16 cellular contexts compared by ENCODE assay signal in genomic region chr14:55381561-55381960, GRCh38. TPM values are rescaled to one million over a fixed set of nuclear protein-coding genes. Genes with fewer than 3 reads are reported as not detected.
DNase-seq lines count a peak whose midpoint lies in the region; ATAC-seq and TF ChIP-seq lines count a peak whose summit lies in the region.
"Had no signal": no experiment of that assay in that cellular context is flagged by ENCODE, and none has a peak within 500 bp of the region (broad histone marks: within the 10 kb centered on the region; RNA-seq: fewer than 3 reads in every experiment).

No MANE protein-coding gene starts in this region.

- no peaks in the 10 kb centered on the region for H3K27me3 Mint-ChIP-seq in activated naive CD4-positive, alpha-beta T cell treated with anti-CD3 and anti-CD28 coated beads for 36 hours (ENCODE audit: low read depth)
- H3K27me3 Mint-ChIP-seq in activated naive CD8-positive, alpha-beta T cell treated with anti-CD3 and anti-CD28 coated beads for 36 hours = no peaks in the 10 kb centered on the region
- H3K27me3 Mint-ChIP-seq: CD4-positive, CD25-positive, alpha-beta regulatory T cell; IgD-negative memory B cell had no signal

- H3K79me1 ChIP-seq in IMR-90 (ENCODE audit: low read depth in 1 of 2, low read length in 2 of 2) = peaks cover 3 to 19% of the 10 kb centered on the region in 2 experiments; a peak in 2 of 4 replicates

- in situ Hi-C loops in IMR-90 (cut with MboI; ENCODE audit: low sequenced_read_pairs) = no loop called here

- peak overlapping the region; percentile 99; the same call in 2 of the 3 replicates for H2BK15ac ChIP-seq in IMR-90 (ENCODE audit: low read depth, low read length)

- H3K36me3 ChIP-seq in IMR-90 (ENCODE audit: control insufficient read depth, insufficient read depth, low read length) (peaks cover 35% of the 10 kb centered on the region), skeletal muscle tissue (ENCODE audit: control insufficient read depth in 3 of 3, insufficient read depth in 3 of 3, low read length in 3 of 3) (peaks cover 23 to 44% (median 38%) of the 10 kb centered on the region in 3 donors)

- H3K4me1 ChIP-seq in IMR-90 (ENCODE audit: control insufficient read depth, insufficient read depth, low read length) (peaks cover 13% of the 10 kb centered on the region), skeletal muscle tissue (ENCODE audit: control insufficient read depth in 3 of 3, insufficient read depth in 3 of 3, low read length in 3 of 3) (peaks cover 15 to 35% (median 28%) of the 10 kb centered on the region in 3 donors)
- H3K4me1 ChIP-seq: HAP-1 had no signal

- H4K8ac ChIP-seq in IMR-90 (ENCODE audit: low read depth in 2 of 2, low read length in 2 of 2) = peak overlapping the region in 1 of 2 experiments; percentile 60; a peak in 2 of 4 replicates

- H3K4ac ChIP-seq in IMR-90 (ENCODE audit: low read depth, low read length) = no peak overlapping the region

- H3K4me3 Mint-ChIP-seq in activated naive CD4-positive, alpha-beta T cell treated with anti-CD3 and anti-CD28 coated beads for 36 hours = no peak overlapping the region
- no peak overlapping the region for H3K4me3 Mint-ChIP-seq in activated naive CD8-positive, alpha-beta T cell treated with anti-CD3 and anti-CD28 coated beads for 36 hours
- H3K4me3 Mint-ChIP-seq: CD4-positive, CD25-positive, alpha-beta regulatory T cell; IgD-negative memory B cell had no signal

- no peak for TF ChIP-seq POLR2A in IMR-90 (IDR thresholded peaks at IDR 0.05; ENCODE audit: low read depth, low read length)

- H3K23ac ChIP-seq in IMR-90 (ENCODE audit: low read depth, low read length) = 0 out of 2 replicates have a peak overlapping the region, but pooled peaks have one; percentile 45

- 0 out of 2 replicates have a peak overlapping the region, but pooled peaks have one; percentile 72 for H3K14ac ChIP-seq in IMR-90 (replicated peaks; ENCODE audit: low read depth, low read length)

- peak overlapping the region; percentile 69 for H3K27ac Mint-ChIP-seq in activated naive CD4-positive, alpha-beta T cell treated with anti-CD3 and anti-CD28 coated beads for 36 hours
- peak overlapping the region; percentile 54 for H3K27ac Mint-ChIP-seq in activated naive CD8-positive, alpha-beta T cell treated with anti-CD3 and anti-CD28 coated beads for 36 hours

- H3K56ac ChIP-seq in IMR-90 (ENCODE audit: extremely low read depth, insufficient read depth, low read length) = no peak overlapping the region

- dilution Hi-C loops in IMR-90 (cut with HindIII; ENCODE audit: low sequenced_read_pairs, unreplicated experiment) = no loop called here

- H2AFZ ChIP-seq in IMR-90 (replicated peaks; ENCODE audit: low read length, poor library complexity) = no peak overlapping the region

- peak overlapping the region; percentile 27; the same call in 1 of the 2 replicates for H3K18ac ChIP-seq in IMR-90 (ENCODE audit: low read depth, low read length)

- peaks cover 41% of the 10 kb centered on the region for H3K4me1 Mint-ChIP-seq in activated naive CD4-positive, alpha-beta T cell treated with anti-CD3 and anti-CD28 coated beads for 36 hours (ENCODE audit: low read depth)
- H3K4me1 Mint-ChIP-seq in activated naive CD8-positive, alpha-beta T cell treated with anti-CD3 and anti-CD28 coated beads for 36 hours = peaks cover 20% of the 10 kb centered on the region

- H3K9me1 ChIP-seq in IMR-90 (ENCODE audit: insufficient read depth, low read length) = peaks cover 13% of the 10 kb centered on the region

- ATAC-seq in IMR-90 (ENCODE audit: low read depth) = no peak
- ATAC-seq in HG02970 (IDR thresholded peaks at IDR 0.05; ENCODE audit: low FRiP score, unreplicated experiment) = no peak
- ATAC-seq in HG03571 (IDR thresholded peaks at IDR 0.05; ENCODE audit: unreplicated experiment) = no peak

- POLR2A ChIA-PET in IMR-90 (lab: Charles Lee; ENCODE audit: unreplicated experiment) = no interaction called here

- TF ChIP-seq RAD21 in IMR-90 (IDR thresholded peaks at IDR 0.05; ENCODE audit: low read length) = no peak

- no peak overlapping the region for H4K91ac ChIP-seq in IMR-90 (ENCODE audit: insufficient read depth, low read depth, low read length)

- no peak overlapping the region for H3K4me3 ChIP-seq in IMR-90 (ENCODE audit: insufficient read depth, low read depth, low read length)
- no peak overlapping the region for H3K4me3 ChIP-seq in skeletal muscle tissue (ENCODE audit: low read length in 3 of 3)
- H3K4me3 ChIP-seq: HAP-1 had no signal

- H3K9ac ChIP-seq in IMR-90 (ENCODE audit: low read depth, low read length) (no peak overlapping the region), skeletal muscle tissue (ENCODE audit: low read depth in 1 of 3, low read length in 3 of 3) (no peak overlapping the region)

- peak overlapping the region; percentile 15; the same call in 1 of the 2 replicates for H4K5ac ChIP-seq in IMR-90 (ENCODE audit: low read depth, low read length)

- peak overlapping the region; percentile 53 for H2BK5ac ChIP-seq in IMR-90 (ENCODE audit: low read depth, low read length, poor library complexity, severe bottlenecking)

- H3K27me3 ChIP-seq in IMR-90 (ENCODE audit: control insufficient read depth, insufficient read depth, low read length) = no peaks in the 10 kb centered on the region
- no peaks in the 10 kb centered on the region for H3K27me3 ChIP-seq in skeletal muscle tissue (ENCODE audit: control insufficient read depth in 3 of 3, insufficient read depth in 3 of 3, low read length in 3 of 3)

- BruUV-seq in IMR-90 (replicated peaks; lab: Mats Ljungman, UMichigan) = no TSS peak

- intact Hi-C loops in activated naive CD4-positive, alpha-beta T cell treated with anti-CD3 and anti-CD28 coated beads for 36 hours (cut with micrococcal nuclease) = no loop called here
- intact Hi-C loops in IMR-90 (cut with micrococcal nuclease) = no loop called here

- peak overlapping the region; percentile 12; the same call in 1 of the 2 replicates for H2BK120ac ChIP-seq in IMR-90 (ENCODE audit: low read depth, low read length)

- CTCF ChIA-PET in activated naive CD4-positive, alpha-beta T cell treated with anti-CD3 and anti-CD28 coated beads for 36 hours (lab: Charles Lee) = interaction anchor here (0.6 to 1.4 kb wide), 3 partner anchors 9 to 292 kb away, joined by 3 to 5 read pairs (median 3); no protein-coding TSS in a partner anchor
- CTCF ChIA-PET in IMR-90 (lab: Yijun Ruan, JAX) = interaction anchor here (2.5 kb wide), 1 partner anchor 27 kb away, joined by 6 read pairs; no protein-coding TSS in a partner anchor

- no peaks in the 10 kb centered on the region for H3K9me3 ChIP-seq in IMR-90 (ENCODE audit: control insufficient read depth, insufficient read depth, low read length)
- H3K9me3 ChIP-seq in skeletal muscle tissue (ENCODE audit: control insufficient read depth in 3 of 3, low read length in 3 of 3) = no peaks in the 10 kb centered on the region
- H3K9me3 ChIP-seq: HAP-1 had no signal

- peaks cover 44% of the 10 kb centered on the region for H3K36me3 Mint-ChIP-seq in activated naive CD4-positive, alpha-beta T cell treated with anti-CD3 and anti-CD28 coated beads for 36 hours (ENCODE audit: low read depth)
- peaks cover 38% of the 10 kb centered on the region for H3K36me3 Mint-ChIP-seq in activated naive CD8-positive, alpha-beta T cell treated with anti-CD3 and anti-CD28 coated beads for 36 hours

- no peak overlapping the region for H2AK9ac ChIP-seq in IMR-90 (replicated peaks; ENCODE audit: low read depth, low read length, poor library complexity)

- no CpG with 5 or more reads among the region's 2 CpGs for WGBS in IMR-90 (ENCODE audit: extremely low coverage in 2 of 2, insufficient read length in 1 of 2), 2 experiments

- H3K9me3 Mint-ChIP-seq in activated naive CD4-positive, alpha-beta T cell treated with anti-CD3 and anti-CD28 coated beads for 36 hours = no peaks in the 10 kb centered on the region
- peaks cover 2% of the 10 kb centered on the region for H3K9me3 Mint-ChIP-seq in activated naive CD8-positive, alpha-beta T cell treated with anti-CD3 and anti-CD28 coated beads for 36 hours
- H3K9me3 Mint-ChIP-seq: CD4-positive, CD25-positive, alpha-beta regulatory T cell; IgD-negative memory B cell had no signal

- no peak for TF ChIP-seq CTCF in IMR-90 (conservative IDR thresholded peaks at IDR 0.05; ENCODE audit: low read depth, low read length)

- H2BK20ac ChIP-seq in IMR-90 (ENCODE audit: low read depth, low read length) = 0 out of 2 replicates have a peak overlapping the region, but pooled peaks have one; percentile 85

- no peaks in the 10 kb centered on the region for H4K20me1 ChIP-seq in IMR-90 (ENCODE audit: insufficient read depth, low read length)

- DNase-seq in activated naive CD4-positive, alpha-beta T cell treated with anti-CD3 and anti-CD28 coated beads for 36 hours = peak; percentile 19
- no peak for DNase-seq in activated naive CD4-positive, alpha-beta T cell treated with anti-CD3 and anti-CD28 coated beads, Interleukin-2, amount 50 U/mL, for 16 hours
- no peak for DNase-seq in IMR-90
- no peak for DNase-seq in activated naive CD8-positive, alpha-beta T cell treated with anti-CD3 and anti-CD28 coated beads for 36 hours
- DNase-seq: AML-193; CD4-positive, CD25-positive, alpha-beta regulatory T cell; DMS79; NCI-H1436; NCI-H2029 treated with DMSO at 0.1 percent for 48 hours; NCI-H510A treated with DMSO at 0.1 percent for 48 hours had no signal

- H3K4me2 ChIP-seq in IMR-90 (ENCODE audit: low read depth, low read length) = no peak overlapping the region

- H2AK5ac ChIP-seq in IMR-90 (ENCODE audit: low read depth, low read length) = peak overlapping the region; percentile 95

- H3K27ac ChIP-seq in IMR-90 (ENCODE audit: insufficient read depth, low read length) (no peak overlapping the region), skeletal muscle tissue (ENCODE audit: low read depth, low read length) (peak overlapping the region; percentile 11)

TF ChIP-seq in IMR-90, 13 proteins besides CTCF, POLR2A, EP300 and RAD21 (continues in another document):
- TF ChIP-seq CEBPB (IDR thresholded peaks at IDR 0.05; ENCODE audit: low read depth, low read length) (no peak), MAZ (IDR thresholded peaks at IDR 0.05; ENCODE audit: borderline replicate concordance, low read depth, low read length) (no peak), NFE2L2 (IDR thresholded peaks at IDR 0.05; ENCODE audit: low read depth, low read length) (no peak)

RNA-seq across cellular contexts. Expression of gene ATG14, which starts 30.1 kb away (rescaled TPM):
- total RNA-seq in activated naive CD4-positive, alpha-beta T cell treated with anti-CD3 and anti-CD28 coated beads for 36 hours = 1 to 10 TPM; 4.6 to 4.9 TPM
- total RNA-seq in IMR-90 (2012; rRNA removed) (12.4 and 13.3 TPM in 2 replicates), skeletal muscle tissue (14.6 TPM)
- 3.6 and 5.0 TPM in 2 replicates for polyA plus RNA-seq in IMR-90 (2012; rRNA removed)
- 1.3 and 1.4 TPM in 2 replicates for polyA plus RNA-seq in IMR-90 (2012; cell fraction: cytosol; rRNA removed)
- 5.8 and 22.7 TPM in 2 replicates for polyA plus RNA-seq in IMR-90 (2012; cell fraction: nucleus; rRNA removed; ENCODE audit: low replicate concordance)
- 1 to 10 TPM; 5.9 to 6.0 TPM for total RNA-seq in activated naive CD8-positive, alpha-beta T cell treated with anti-CD3 and anti-CD28 coated beads for 36 hours

RNA-seq across cellular contexts. Expression of gene TBPL2, which starts 58.9 kb away (rescaled TPM):
- total RNA-seq in activated naive CD4-positive, alpha-beta T cell treated with anti-CD3 and anti-CD28 coated beads for 36 hours = not detected
- total RNA-seq in IMR-90 (2012; rRNA removed) = not detected in 2 replicates
- not detected in 2 replicates for polyA plus RNA-seq in IMR-90 (2012; rRNA removed)
- not detected in 2 replicates for polyA plus RNA-seq in IMR-90 (2012; cell fraction: cytosol; rRNA removed)
- not detected in 2 replicates for polyA plus RNA-seq in IMR-90 (2012; cell fraction: nucleus; rRNA removed; ENCODE audit: low replicate concordance)
- total RNA-seq in activated naive CD8-positive, alpha-beta T cell treated with anti-CD3 and anti-CD28 coated beads for 36 hours = not detected
- not detected for total RNA-seq in skeletal muscle tissue
- total RNA-seq: CD4-positive, CD25-positive, alpha-beta regulatory T cell; LHCN-M2 had no signal
- polyA plus RNA-seq: CD4-positive, CD25-positive, alpha-beta regulatory T cell; IgD-negative memory B cell had no signal
